In genomic region chr11:104095791-104096190, GRCh38 we compare ENCODE assay signal across 1 cellular context.
TF ChIP-seq lines count a peak whose summit lies in the region.

No MANE protein-coding gene starts in this region.

TF ChIP-seq in HCT116, 20 proteins besides CTCF, POLR2A, EP300 and RAD21 (continued from another document):
- TF ChIP-seq REST (IDR thresholded peaks at IDR 0.05; ENCODE audit: low read depth) (no peak), EGR1 (IDR thresholded peaks at IDR 0.05; ENCODE audit: low read depth) (no peak), CBX3 (IDR thresholded peaks at IDR 0.05; ENCODE audit: low read depth) (no peak), JUND (IDR thresholded peaks at IDR 0.05) (no peak), ATF3 (IDR thresholded peaks at IDR 0.05) (no peak), SIN3A (IDR thresholded peaks at IDR 0.05; ENCODE audit: low read depth) (no peak), SP1 (IDR thresholded peaks at IDR 0.05; ENCODE audit: low read depth) (no peak), ZFX (IDR thresholded peaks at IDR 0.05) (no peak)
TF ChIP-seq in HCT116: peak in this region for 0.
